Comparison of ENCODE assay signal across 9 cellular contexts in genomic region chr21:41091561-41091960, GRCh38.
"Had no signal": no experiment of that assay in that cellular context is flagged by ENCODE, and none has a peak within 500 bp of the region (broad histone marks: within the 10 kb centered on the region; RNA-seq: fewer than 3 reads in every experiment).

No MANE protein-coding gene starts in this region.

- H2AFZ ChIP-seq: GM23338 had no signal

- DNase-seq: H7, HFFc6, IMR-90, KG1 had no signal

- H3K4me2 ChIP-seq: GM23338 had no signal

- ATAC-seq: GM23338, HCT116, K562 had no signal

- H3K4me1 ChIP-seq: HAP-1 had no signal

- H3K4me3 ChIP-seq: GM23338, HAP-1, K562 had no signal

- FAIRE-seq: HTR-8/SVneo, K562 had no signal

- H3K36me3 ChIP-seq: HAP-1 had no signal
